1 cellular context compared by ENCODE assay signal in the genomic region with DNA sequence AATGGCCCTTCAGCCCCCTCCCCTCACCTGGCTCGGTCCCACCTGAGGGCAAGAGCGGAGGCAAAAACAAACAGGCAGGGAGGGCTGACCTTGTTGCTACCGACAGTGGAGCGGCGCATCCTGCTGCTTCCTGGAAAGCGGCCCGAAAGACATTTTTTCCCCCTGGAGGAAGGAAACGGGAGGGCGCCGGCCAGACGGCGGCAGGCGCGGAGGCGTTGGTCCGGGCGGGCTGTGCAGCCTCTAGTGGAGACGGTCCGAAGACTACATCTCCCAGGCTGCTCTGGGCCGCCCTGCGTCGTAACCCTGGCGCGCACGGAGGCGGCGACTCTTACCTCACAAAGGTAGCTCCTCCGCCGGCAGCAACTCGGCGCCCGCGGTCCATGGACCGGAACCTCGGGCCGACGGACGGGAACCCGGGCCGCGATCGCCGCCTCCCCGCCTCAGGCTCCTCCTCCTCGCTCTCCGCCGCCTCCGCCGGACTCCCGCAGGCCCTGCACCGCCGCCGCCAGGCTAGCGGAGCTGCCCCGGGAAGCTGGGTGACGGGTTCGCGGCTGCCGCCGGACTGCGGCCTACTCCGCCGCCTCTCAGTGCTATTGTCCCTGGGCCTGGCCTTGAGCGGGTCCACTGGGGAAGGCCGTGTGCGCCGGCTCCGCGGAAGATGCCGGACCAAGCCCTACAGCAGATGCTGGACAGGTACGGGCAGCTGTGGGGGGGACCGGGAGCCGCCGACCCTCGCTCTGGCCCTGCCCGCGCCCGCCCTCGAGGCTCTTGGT.
TF ChIP-seq lines count a peak whose summit lies in the region.

A gene (minus strand): TSS at position 242 of the 773 bp plus-strand sequence. CDS start 50,728 bp downstream, outside the sequence.
A gene with protein sequence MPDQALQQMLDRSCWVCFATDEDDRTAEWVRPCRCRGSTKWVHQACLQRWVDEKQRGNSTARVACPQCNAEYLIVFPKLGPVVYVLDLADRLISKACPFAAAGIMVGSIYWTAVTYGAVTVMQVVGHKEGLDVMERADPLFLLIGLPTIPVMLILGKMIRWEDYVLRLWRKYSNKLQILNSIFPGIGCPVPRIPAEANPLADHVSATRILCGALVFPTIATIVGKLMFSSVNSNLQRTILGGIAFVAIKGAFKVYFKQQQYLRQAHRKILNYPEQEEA (plus strand): TSS at position 331 of the 773 bp plus-strand sequence. CDS start 328 bp downstream, at position 659.

TF ChIP-seq in HepG2, 621 proteins besides CTCF, POLR2A, EP300 and RAD21 (continued from another document and continues in another):
- TF ChIP-seq, protein P1, sequence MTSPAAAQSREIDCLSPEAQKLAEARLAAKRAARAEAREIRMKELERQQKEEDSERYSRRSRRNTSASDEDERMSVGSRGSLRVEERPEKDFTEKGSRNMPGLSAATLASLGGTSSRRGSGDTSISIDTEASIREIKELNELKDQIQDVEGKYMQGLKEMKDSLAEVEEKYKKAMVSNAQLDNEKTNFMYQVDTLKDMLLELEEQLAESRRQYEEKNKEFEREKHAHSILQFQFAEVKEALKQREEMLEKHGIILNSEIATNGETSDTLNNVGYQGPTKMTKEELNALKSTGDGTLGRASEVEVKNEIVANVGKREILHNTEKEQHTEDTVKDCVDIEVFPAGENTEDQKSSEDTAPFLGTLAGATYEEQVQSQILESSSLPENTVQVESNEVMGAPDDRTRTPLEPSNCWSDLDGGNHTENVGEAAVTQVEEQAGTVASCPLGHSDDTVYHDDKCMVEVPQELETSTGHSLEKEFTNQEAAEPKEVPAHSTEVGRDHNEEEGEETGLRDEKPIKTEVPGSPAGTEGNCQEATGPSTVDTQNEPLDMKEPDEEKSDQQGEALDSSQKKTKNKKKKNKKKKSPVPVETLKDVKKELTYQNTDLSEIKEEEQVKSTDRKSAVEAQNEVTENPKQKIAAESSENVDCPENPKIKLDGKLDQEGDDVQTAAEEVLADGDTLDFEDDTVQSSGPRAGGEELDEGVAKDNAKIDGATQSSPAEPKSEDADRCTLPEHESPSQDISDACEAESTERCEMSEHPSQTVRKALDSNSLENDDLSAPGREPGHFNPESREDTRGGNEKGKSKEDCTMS (CRISPR knock-in tag; conservative IDR thresholded peaks at IDR 0.05), result no peak
- peak; percentile 64; the same call in 1 of the 2 replicates for TF ChIP-seq HOXD1 (CRISPR knock-in tag; IDR thresholded peaks at IDR 0.05)
- TF ChIP-seq, protein P2, sequence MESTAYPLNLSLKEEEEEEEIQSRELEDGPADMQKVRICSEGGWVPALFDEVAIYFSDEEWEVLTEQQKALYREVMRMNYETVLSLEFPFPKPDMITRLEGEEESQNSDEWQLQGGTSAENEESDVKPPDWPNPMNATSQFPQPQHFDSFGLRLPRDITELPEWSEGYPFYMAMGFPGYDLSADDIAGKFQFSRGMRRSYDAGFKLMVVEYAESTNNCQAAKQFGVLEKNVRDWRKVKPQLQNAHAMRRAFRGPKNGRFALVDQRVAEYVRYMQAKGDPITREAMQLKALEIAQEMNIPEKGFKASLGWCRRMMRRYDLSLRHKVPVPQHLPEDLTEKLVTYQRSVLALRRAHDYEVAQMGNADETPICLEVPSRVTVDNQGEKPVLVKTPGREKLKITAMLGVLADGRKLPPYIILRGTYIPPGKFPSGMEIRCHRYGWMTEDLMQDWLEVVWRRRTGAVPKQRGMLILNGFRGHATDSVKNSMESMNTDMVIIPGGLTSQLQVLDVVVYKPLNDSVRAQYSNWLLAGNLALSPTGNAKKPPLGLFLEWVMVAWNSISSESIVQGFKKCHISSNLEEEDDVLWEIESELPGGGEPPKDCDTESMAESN (CRISPR knock-in tag; conservative IDR thresholded peaks at IDR 0.05), result peak; percentile 70; the same call in 1 of the 2 replicates
- TF ChIP-seq TARDBP (CRISPR knock-in tag; IDR thresholded peaks at IDR 0.05), result peak; percentile 90
- TF ChIP-seq, protein P3, sequence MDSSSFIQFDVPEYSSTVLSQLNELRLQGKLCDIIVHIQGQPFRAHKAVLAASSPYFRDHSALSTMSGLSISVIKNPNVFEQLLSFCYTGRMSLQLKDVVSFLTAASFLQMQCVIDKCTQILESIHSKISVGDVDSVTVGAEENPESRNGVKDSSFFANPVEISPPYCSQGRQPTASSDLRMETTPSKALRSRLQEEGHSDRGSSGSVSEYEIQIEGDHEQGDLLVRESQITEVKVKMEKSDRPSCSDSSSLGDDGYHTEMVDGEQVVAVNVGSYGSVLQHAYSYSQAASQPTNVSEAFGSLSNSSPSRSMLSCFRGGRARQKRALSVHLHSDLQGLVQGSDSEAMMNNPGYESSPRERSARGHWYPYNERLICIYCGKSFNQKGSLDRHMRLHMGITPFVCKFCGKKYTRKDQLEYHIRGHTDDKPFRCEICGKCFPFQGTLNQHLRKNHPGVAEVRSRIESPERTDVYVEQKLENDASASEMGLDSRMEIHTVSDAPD (CRISPR knock-in tag; IDR thresholded peaks at IDR 0.05), result 0 out of 2 replicates have a peak, but pooled peaks have one; percentile 72
- peak; percentile 91 for TF ChIP-seq POGZ (CRISPR knock-in tag; IDR thresholded peaks at IDR 0.05)
- TF ChIP-seq, protein P4, sequence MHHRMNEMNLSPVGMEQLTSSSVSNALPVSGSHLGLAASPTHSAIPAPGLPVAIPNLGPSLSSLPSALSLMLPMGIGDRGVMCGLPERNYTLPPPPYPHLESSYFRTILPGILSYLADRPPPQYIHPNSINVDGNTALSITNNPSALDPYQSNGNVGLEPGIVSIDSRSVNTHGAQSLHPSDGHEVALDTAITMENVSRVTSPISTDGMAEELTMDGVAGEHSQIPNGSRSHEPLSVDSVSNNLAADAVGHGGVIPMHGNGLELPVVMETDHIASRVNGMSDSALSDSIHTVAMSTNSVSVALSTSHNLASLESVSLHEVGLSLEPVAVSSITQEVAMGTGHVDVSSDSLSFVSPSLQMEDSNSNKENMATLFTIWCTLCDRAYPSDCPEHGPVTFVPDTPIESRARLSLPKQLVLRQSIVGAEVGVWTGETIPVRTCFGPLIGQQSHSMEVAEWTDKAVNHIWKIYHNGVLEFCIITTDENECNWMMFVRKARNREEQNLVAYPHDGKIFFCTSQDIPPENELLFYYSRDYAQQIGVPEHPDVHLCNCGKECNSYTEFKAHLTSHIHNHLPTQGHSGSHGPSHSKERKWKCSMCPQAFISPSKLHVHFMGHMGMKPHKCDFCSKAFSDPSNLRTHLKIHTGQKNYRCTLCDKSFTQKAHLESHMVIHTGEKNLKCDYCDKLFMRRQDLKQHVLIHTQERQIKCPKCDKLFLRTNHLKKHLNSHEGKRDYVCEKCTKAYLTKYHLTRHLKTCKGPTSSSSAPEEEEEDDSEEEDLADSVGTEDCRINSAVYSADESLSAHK (CRISPR knock-in tag; IDR thresholded peaks at IDR 0.05; ENCODE audit: borderline replicate concordance), result no peak
- peak; percentile 89; the same call in 1 of the 2 replicates for TF ChIP-seq ZNF724P (CRISPR knock-in tag; IDR thresholded peaks at IDR 0.05; ENCODE audit: borderline replicate concordance)
- peak; percentile 81 for TF ChIP-seq KAT8 (CRISPR knock-in tag; IDR thresholded peaks at IDR 0.05)
- TF ChIP-seq, protein P5, sequence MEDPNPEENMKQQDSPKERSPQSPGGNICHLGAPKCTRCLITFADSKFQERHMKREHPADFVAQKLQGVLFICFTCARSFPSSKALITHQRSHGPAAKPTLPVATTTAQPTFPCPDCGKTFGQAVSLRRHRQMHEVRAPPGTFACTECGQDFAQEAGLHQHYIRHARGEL (CRISPR knock-in tag; IDR thresholded peaks at IDR 0.05), result 0 out of 2 replicates have a peak, but pooled peaks have one; percentile 44
- TF ChIP-seq ZNF746 (CRISPR knock-in tag; IDR thresholded peaks at IDR 0.05), result 0 out of 2 replicates have a peak, but pooled peaks have one; percentile 32
- TF ChIP-seq, protein P6, sequence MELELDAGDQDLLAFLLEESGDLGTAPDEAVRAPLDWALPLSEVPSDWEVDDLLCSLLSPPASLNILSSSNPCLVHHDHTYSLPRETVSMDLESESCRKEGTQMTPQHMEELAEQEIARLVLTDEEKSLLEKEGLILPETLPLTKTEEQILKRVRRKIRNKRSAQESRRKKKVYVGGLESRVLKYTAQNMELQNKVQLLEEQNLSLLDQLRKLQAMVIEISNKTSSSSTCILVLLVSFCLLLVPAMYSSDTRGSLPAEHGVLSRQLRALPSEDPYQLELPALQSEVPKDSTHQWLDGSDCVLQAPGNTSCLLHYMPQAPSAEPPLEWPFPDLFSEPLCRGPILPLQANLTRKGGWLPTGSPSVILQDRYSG (CRISPR knock-in tag; IDR thresholded peaks at IDR 0.05), result no peak
- peak; percentile 77 for TF ChIP-seq MED8 (CRISPR knock-in tag; IDR thresholded peaks at IDR 0.05; ENCODE audit: insufficient replicate concordance)
- no peak for TF ChIP-seq NR3C1 (CRISPR knock-in tag; IDR thresholded peaks at IDR 0.05)
- peak; percentile 84 for TF ChIP-seq ZNF160 (CRISPR knock-in tag; IDR thresholded peaks at IDR 0.05)
- 0 out of 2 replicates have a peak, but pooled peaks have one; percentile 59 for TF ChIP-seq ZNF879 (CRISPR knock-in tag; IDR thresholded peaks at IDR 0.05)
- 0 out of 2 replicates have a peak, but pooled peaks have one; percentile 53 for TF ChIP-seq ZNF329 (CRISPR knock-in tag; IDR thresholded peaks at IDR 0.05; ENCODE audit: low read depth)
- TF ChIP-seq RARG (CRISPR knock-in tag; IDR thresholded peaks at IDR 0.05; ENCODE audit: low read depth), result 0 out of 2 replicates have a peak, but pooled peaks have one; percentile 52
- TF ChIP-seq, protein P7, sequence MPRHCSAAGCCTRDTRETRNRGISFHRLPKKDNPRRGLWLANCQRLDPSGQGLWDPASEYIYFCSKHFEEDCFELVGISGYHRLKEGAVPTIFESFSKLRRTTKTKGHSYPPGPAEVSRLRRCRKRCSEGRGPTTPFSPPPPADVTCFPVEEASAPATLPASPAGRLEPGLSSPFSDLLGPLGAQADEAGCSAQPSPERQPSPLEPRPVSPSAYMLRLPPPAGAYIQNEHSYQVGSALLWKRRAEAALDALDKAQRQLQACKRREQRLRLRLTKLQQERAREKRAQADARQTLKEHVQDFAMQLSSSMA (CRISPR knock-in tag; IDR thresholded peaks at IDR 0.05), result peak; percentile 81
- no peak for TF ChIP-seq ZNF432 (CRISPR knock-in tag; IDR thresholded peaks at IDR 0.05; ENCODE audit: borderline replicate concordance)
- TF ChIP-seq, protein P8, sequence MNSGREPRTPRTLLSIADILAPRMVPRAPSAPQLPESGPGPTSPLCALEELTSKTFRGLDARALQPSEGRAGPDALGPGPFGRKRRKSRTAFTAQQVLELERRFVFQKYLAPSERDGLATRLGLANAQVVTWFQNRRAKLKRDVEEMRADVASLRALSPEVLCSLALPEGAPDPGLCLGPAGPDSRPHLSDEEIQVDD (CRISPR knock-in tag; IDR thresholded peaks at IDR 0.05; ENCODE audit: borderline replicate concordance), result no peak
- TF ChIP-seq SP1 (IDR thresholded peaks at IDR 0.05), result no peak
- peak; percentile 68; the same call in 1 of the 2 replicates for TF ChIP-seq SP1 (CRISPR knock-in tag; IDR thresholded peaks at IDR 0.05)
- no peak; the same call in 1 of the 2 replicates for TF ChIP-seq ZFP1 (CRISPR knock-in tag; IDR thresholded peaks at IDR 0.05)
- TF ChIP-seq NCOA2 (CRISPR knock-in tag; IDR thresholded peaks at IDR 0.05), result peak; percentile 51
- TF ChIP-seq PHF20 (CRISPR knock-in tag; IDR thresholded peaks at IDR 0.05), result peak; percentile 83
- peak; percentile 72 for TF ChIP-seq ZNF350 (CRISPR knock-in tag; IDR thresholded peaks at IDR 0.05; ENCODE audit: borderline replicate concordance, low read depth)
- peak; percentile 84 for TF ChIP-seq GTF3A (CRISPR knock-in tag; conservative IDR thresholded peaks at IDR 0.05)
- TF ChIP-seq AGO2 (optimal IDR thresholded peaks at IDR 0.05; ENCODE audit: low read depth, low read length), result peak; percentile 64
- TF ChIP-seq, protein P9, sequence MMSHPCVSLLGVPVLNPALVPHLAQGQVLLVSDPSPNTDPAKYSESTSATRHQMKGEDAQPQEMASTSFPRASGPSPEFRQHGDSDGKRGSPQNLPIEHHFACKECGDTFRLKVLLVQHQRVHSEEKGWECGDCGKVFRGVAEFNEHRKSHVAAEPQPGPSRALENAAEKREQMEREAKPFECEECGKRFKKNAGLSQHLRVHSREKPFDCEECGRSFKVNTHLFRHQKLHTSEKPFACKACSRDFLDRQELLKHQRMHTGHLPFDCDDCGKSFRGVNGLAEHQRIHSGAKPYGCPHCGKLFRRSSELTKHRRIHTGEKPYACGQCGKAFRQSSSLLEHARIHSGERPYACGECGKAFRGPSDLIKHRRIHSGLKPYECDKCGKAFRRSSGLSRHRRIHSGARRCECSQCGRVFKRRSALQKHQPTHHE (CRISPR knock-in tag; IDR thresholded peaks at IDR 0.05; ENCODE audit: borderline replicate concordance), result no peak; the same call in 1 of the 2 replicates
- TF ChIP-seq ZNF569 (CRISPR knock-in tag; IDR thresholded peaks at IDR 0.05; ENCODE audit: borderline replicate concordance), result peak; percentile 69; the same call in 1 of the 2 replicates
- peak; percentile 62 for TF ChIP-seq GABPA (IDR thresholded peaks at IDR 0.05; ENCODE audit: low read depth, low read length)
- peak; percentile 73 for TF ChIP-seq GABPA (CRISPR knock-in tag; IDR thresholded peaks at IDR 0.05; ENCODE audit: low read depth)
- peak; percentile 99 for TF ChIP-seq THAP11 (CRISPR knock-in tag; IDR thresholded peaks at IDR 0.05)
- peak; percentile 96 for TF ChIP-seq ARID2 (CRISPR knock-in tag; IDR thresholded peaks at IDR 0.05; ENCODE audit: borderline replicate concordance)
- no peak for TF ChIP-seq HDAC6 (IDR thresholded peaks at IDR 0.05; ENCODE audit: low read depth, low read length)
- TF ChIP-seq PAX8 (CRISPR knock-in tag; IDR thresholded peaks at IDR 0.05; ENCODE audit: borderline replicate concordance), result peak; percentile 78; the same call in 1 of the 2 replicates
- TF ChIP-seq ZSCAN22 (CRISPR knock-in tag; IDR thresholded peaks at IDR 0.05), result peak; percentile 92
- TF ChIP-seq TOE1 (CRISPR knock-in tag; IDR thresholded peaks at IDR 0.05), result no peak
- TF ChIP-seq BHLHE40 (IDR thresholded peaks at IDR 0.05; ENCODE audit: low read length), result 0 out of 2 replicates have a peak, but pooled peaks have one; percentile 17
- peak; percentile 57; the same call in 1 of the 2 replicates for TF ChIP-seq FOXA3 (CRISPR knock-in tag; IDR thresholded peaks at IDR 0.05)
- TF ChIP-seq, protein P10, sequence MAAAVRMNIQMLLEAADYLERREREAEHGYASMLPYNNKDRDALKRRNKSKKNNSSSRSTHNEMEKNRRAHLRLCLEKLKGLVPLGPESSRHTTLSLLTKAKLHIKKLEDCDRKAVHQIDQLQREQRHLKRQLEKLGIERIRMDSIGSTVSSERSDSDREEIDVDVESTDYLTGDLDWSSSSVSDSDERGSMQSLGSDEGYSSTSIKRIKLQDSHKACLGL (CRISPR knock-in tag; IDR thresholded peaks at IDR 0.05), result peak; percentile 78
- TF ChIP-seq NAIF1 (CRISPR knock-in tag; IDR thresholded peaks at IDR 0.05; ENCODE audit: borderline replicate concordance), result peak; percentile 22; the same call in 1 of the 2 replicates
- TF ChIP-seq ZNF441 (CRISPR knock-in tag; IDR thresholded peaks at IDR 0.05; ENCODE audit: borderline replicate concordance), result peak; percentile 67; the same call in 1 of the 2 replicates
- peak; percentile 58 for TF ChIP-seq TBL1XR1 (IDR thresholded peaks at IDR 0.05; ENCODE audit: borderline replicate concordance, low read length, partially characterized antibody)
- peak; percentile 51 for TF ChIP-seq XRCC5 (optimal IDR thresholded peaks at IDR 0.05; ENCODE audit: low read length)
- peak; percentile 89; the same call in 1 of the 2 replicates for TF ChIP-seq ZSCAN21 (CRISPR knock-in tag; IDR thresholded peaks at IDR 0.05; ENCODE audit: borderline replicate concordance)
- peak; percentile 24; the same call in 1 of the 2 replicates for TF ChIP-seq EED (CRISPR knock-in tag; IDR thresholded peaks at IDR 0.05)
